10 cellular contexts compared by ENCODE assay signal in the genomic region with DNA sequence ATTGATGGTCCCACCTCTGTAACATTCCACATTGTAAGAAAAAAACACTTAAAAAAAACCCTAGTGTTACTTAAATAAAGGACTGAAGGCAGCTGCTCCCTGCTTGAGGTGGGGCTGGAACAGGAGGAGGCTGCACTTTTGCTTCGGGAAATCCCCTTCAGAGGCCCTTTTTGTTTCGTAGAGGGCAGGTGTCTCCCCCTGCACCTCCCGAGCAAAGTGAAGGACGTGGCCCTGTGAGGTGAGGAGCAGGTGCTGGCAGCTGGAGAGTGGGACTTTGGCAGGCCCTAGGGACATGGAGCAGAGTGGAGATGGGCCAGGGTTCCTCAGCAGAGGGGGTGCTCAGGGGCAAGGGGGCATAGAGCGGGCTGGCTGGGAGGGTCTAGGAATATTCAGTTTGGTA. TPM values are rescaled to one million over a fixed set of nuclear protein-coding genes. Genes with fewer than 3 reads are reported as not detected.
DNase-seq lines count a peak whose midpoint lies in the region; ATAC-seq, FAIRE-seq and TF ChIP-seq lines count a peak whose summit lies in the region.
"Had no signal": no experiment of that assay in that cellular context is flagged by ENCODE, and none has a peak within 500 bp of the region (broad histone marks: within the 10 kb centered on the region; RNA-seq: fewer than 3 reads in every experiment).

No MANE protein-coding gene starts in this region.

- peaks cover 4% of the 10 kb centered on the region for H3K27me3 Mint-ChIP-seq in activated CD4-positive, alpha-beta T cell treated with anti-CD3 and anti-CD28 coated beads for 36 hours
- H3K27me3 Mint-ChIP-seq in activated CD4-positive, alpha-beta T cell treated with anti-CD3 and anti-CD28 coated beads, Interleukin-2, amount 10 ng/mL, durations not matched to agents 7 days and 5 days = peaks cover 8% of the 10 kb centered on the region

- no peaks in the 10 kb centered on the region for H3K27me3 ChIP-seq in BE2C

- no peak overlapping the region for H3K4me3 Mint-ChIP-seq in activated CD4-positive, alpha-beta T cell treated with anti-CD3 and anti-CD28 coated beads for 36 hours
- H3K4me3 Mint-ChIP-seq in activated CD4-positive, alpha-beta T cell treated with anti-CD3 and anti-CD28 coated beads, Interleukin-2, amount 10 ng/mL, durations not matched to agents 7 days and 5 days = no peak overlapping the region

- H3K27ac Mint-ChIP-seq in activated CD4-positive, alpha-beta T cell treated with anti-CD3 and anti-CD28 coated beads for 36 hours = peak overlapping the region; percentile 11
- no peak overlapping the region for H3K27ac Mint-ChIP-seq in activated CD4-positive, alpha-beta T cell treated with anti-CD3 and anti-CD28 coated beads, Interleukin-2, amount 10 ng/mL, durations not matched to agents 7 days and 5 days

- intact Hi-C loops in activated CD4-positive, alpha-beta T cell treated with anti-CD3 and anti-CD28 coated beads for 36 hours (cut with DNase I, micrococcal nuclease) = no loop called here
- intact Hi-C loops in Right ventricle myocardium inferior (cut with DNase I) = no loop called here

- no peak for FAIRE-seq in HTR-8/SVneo (lab: Jason Lieb, UNC)

- DNase-seq in activated CD4-positive, alpha-beta T cell treated with anti-CD3 and anti-CD28 coated beads for 36 hours = peak; percentile 66
- DNase-seq in activated CD4-positive, alpha-beta T cell treated with anti-CD3 and anti-CD28 coated beads, Interleukin-2, amount 10 ng/mL, durations not matched to agents 7 days and 5 days = no peak
- DNase-seq in NCI-H345 treated with DMSO at 0.1 percent for 48 hours (lab: John Stamatoyannopoulos, UW; ENCODE audit: unreplicated experiment) (peak; percentile 54), HTR-8/SVneo (ENCODE audit: insufficient read length, low spot score) (no peak), Right ventricle myocardium inferior (ENCODE audit: missing footprints) (no peak), BE2C (no peak)
- DNase-seq in stimulated activated CD8-positive, alpha-beta memory T cell treated with anti-CD3 and anti-CD28 coated beads, Interleukin-7, amount 100 ng/mL, for 48 hours (ENCODE audit: extremely low read depth in 1 of 2, low read depth in 1 of 2) = peak; percentile 1 to 11
- DNase-seq: ACHN, NCI-H2081 treated with DMSO at 0.1 percent for 48 hours had no signal

- H3K36me3 Mint-ChIP-seq in activated CD4-positive, alpha-beta T cell treated with anti-CD3 and anti-CD28 coated beads for 36 hours (ENCODE audit: low read depth) = no peaks in the 10 kb centered on the region
- no peaks in the 10 kb centered on the region for H3K36me3 Mint-ChIP-seq in activated CD4-positive, alpha-beta T cell treated with anti-CD3 and anti-CD28 coated beads, Interleukin-2, amount 10 ng/mL, durations not matched to agents 7 days and 5 days (ENCODE audit: low read depth)

- no peak overlapping the region for H3K4me3 ChIP-seq in BE2C (ENCODE audit: low read depth, low read length)

- peaks cover 4% of the 10 kb centered on the region for H3K9me3 Mint-ChIP-seq in activated CD4-positive, alpha-beta T cell treated with anti-CD3 and anti-CD28 coated beads for 36 hours (ENCODE audit: low read depth)
- H3K9me3 Mint-ChIP-seq in activated CD4-positive, alpha-beta T cell treated with anti-CD3 and anti-CD28 coated beads, Interleukin-2, amount 10 ng/mL, durations not matched to agents 7 days and 5 days = no peaks in the 10 kb centered on the region

- H3K36me3 ChIP-seq in BE2C = no peaks in the 10 kb centered on the region

- H3K9me3 ChIP-seq in BE2C = no peaks in the 10 kb centered on the region

- ATAC-seq in activated CD4-positive, alpha-beta T cell treated with anti-CD3 and anti-CD28 coated beads for 36 hours = peak; percentile 90
- peak; percentile 72 for ATAC-seq in HG02852 (IDR thresholded peaks at IDR 0.05; ENCODE audit: unreplicated experiment)
- ATAC-seq in Right ventricle myocardium inferior = no peak

- TF ChIP-seq CTCF in BE2C (IDR thresholded peaks at IDR 0.05; ENCODE audit: low read depth, low read length) = no peak

- no peaks in the 10 kb centered on the region for H3K4me1 ChIP-seq in BE2C

- CTCF ChIA-PET in activated CD4-positive, alpha-beta T cell treated with anti-CD3 and anti-CD28 coated beads for 36 hours (lab: Charles Lee) = interaction anchor here (0.6 to 1.2 kb wide), 3 partner anchors 33 to 240 kb away, joined by 3 to 4 read pairs (median 3); no protein-coding TSS in a partner anchor
- CTCF ChIA-PET in activated CD4-positive, alpha-beta T cell treated with anti-CD3 and anti-CD28 coated beads, Interleukin-2, amount 10 ng/mL, durations not matched to agents 7 days and 5 days (lab: Charles Lee) = no interaction called here

- POLR2A ChIA-PET in activated CD4-positive, alpha-beta T cell treated with anti-CD3 and anti-CD28 coated beads for 36 hours (lab: Charles Lee) = no interaction called here
- POLR2A ChIA-PET in activated CD4-positive, alpha-beta T cell treated with anti-CD3 and anti-CD28 coated beads, Interleukin-2, amount 10 ng/mL, durations not matched to agents 7 days and 5 days (lab: Charles Lee) = no interaction called here

- H3K4me1 Mint-ChIP-seq in activated CD4-positive, alpha-beta T cell treated with anti-CD3 and anti-CD28 coated beads for 36 hours = peaks cover 28% of the 10 kb centered on the region
- H3K4me1 Mint-ChIP-seq in activated CD4-positive, alpha-beta T cell treated with anti-CD3 and anti-CD28 coated beads, Interleukin-2, amount 10 ng/mL, durations not matched to agents 7 days and 5 days = peaks cover 1% of the 10 kb centered on the region

RNA-seq across cellular contexts. Expression of gene WNT4, which starts 33.4 kb away (rescaled TPM):
- not detected for total RNA-seq in activated CD4-positive, alpha-beta T cell treated with anti-CD3 and anti-CD28 coated beads for 36 hours
- total RNA-seq in activated CD4-positive, alpha-beta T cell treated with anti-CD3 and anti-CD28 coated beads, Interleukin-2, amount 10 ng/mL, durations not matched to agents 7 days and 5 days = not detected
- total RNA-seq in Right ventricle myocardium inferior = not detected
- polyA plus RNA-seq in BE2C (2012; ENCODE audit: insufficient read depth, insufficient read length, low read depth) = 1.4 TPM

Comparison
In these comparisons a context has a peak if more than half of its experiments do, and no peak if none do; other contexts are left out.
1. DNase-seq: peak in activated CD4-positive, alpha-beta T cell treated with anti-CD3 and anti-CD28 coated beads for 36 hours (single experiment), NCI-H345 treated with DMSO at 0.1 percent for 48 hours (single experiment) and stimulated activated CD8-positive, alpha-beta memory T cell treated with anti-CD3 and anti-CD28 coated beads, Interleukin-7, amount 100 ng/mL, for 48 hours (2 of 2); none in activated CD4-positive, alpha-beta T cell treated with anti-CD3 and anti-CD28 coated beads, Interleukin-2, amount 10 ng/mL, durations not matched to agents 7 days and 5 days (single experiment), HTR-8/SVneo (single experiment), Right ventricle myocardium inferior (single experiment) and BE2C (single experiment).